Comparison of ENCODE assay signal across 10 cellular contexts in the genomic region with DNA sequence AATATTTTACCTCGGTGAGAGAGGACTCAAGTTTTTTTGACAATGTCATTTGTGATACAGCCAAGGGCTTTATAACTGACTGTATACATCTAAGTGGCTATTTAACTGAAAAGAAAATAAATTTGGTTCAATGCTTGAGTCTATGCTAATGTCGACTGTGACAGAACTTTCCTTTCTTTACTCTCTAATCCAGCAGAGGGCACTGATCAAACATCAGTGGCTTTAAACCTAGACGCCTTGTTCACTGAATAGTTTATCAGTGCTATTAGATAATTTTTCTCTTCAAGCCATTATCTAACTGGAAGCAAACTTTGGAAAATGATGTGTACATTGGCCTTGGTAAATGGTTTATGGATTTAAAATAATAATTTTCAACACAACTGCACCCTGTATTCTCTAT.
DNase-seq lines count a peak whose midpoint lies in the region; ATAC-seq, FAIRE-seq and TF ChIP-seq lines count a peak whose summit lies in the region.
"Had no signal": no experiment of that assay in that cellular context is flagged by ENCODE, and none has a peak within 500 bp of the region (broad histone marks: within the 10 kb centered on the region; RNA-seq: fewer than 3 reads in every experiment).

No MANE protein-coding gene starts in this region.

- CTCF ChIA-PET in OCI-LY7 (lab: Charles Lee; ENCODE audit: unreplicated experiment), result no interaction called here

- H3K79me1 ChIP-seq in mesendoderm (ENCODE audit: low read length), result no peaks in the 10 kb centered on the region

- no peak for TF ChIP-seq POLR2A in GM12892 (IDR thresholded peaks at IDR 0.05; ENCODE audit: low read depth, low read length)

- H3K27ac ChIP-seq in OCI-LY7 (ENCODE audit: low read depth, low read length, poor library complexity, severe bottlenecking) (no peak overlapping the region), mesendoderm (ENCODE audit: low read depth, low read length) (no peak overlapping the region)

- no peak overlapping the region for H3K23ac ChIP-seq in mesendoderm (ENCODE audit: low read length)

- H3K9me2 ChIP-seq in OCI-LY7 (ENCODE audit: insufficient read depth, low read length), result no peaks in the 10 kb centered on the region

- H3K4me1 ChIP-seq in OCI-LY7 (ENCODE audit: insufficient read depth, low read length, poor library complexity, severe bottlenecking), result no peaks in the 10 kb centered on the region
- no peaks in the 10 kb centered on the region for H3K4me1 ChIP-seq in mesendoderm (ENCODE audit: control insufficient read depth, low read depth, low read length)

- peak; percentile 77 for TF ChIP-seq CTCF in OCI-LY7 (conservative IDR thresholded peaks at IDR 0.05; ENCODE audit: low read length)

- H3K27me3 ChIP-seq in mesendoderm (ENCODE audit: insufficient read depth, low read length, poor library complexity), result no peaks in the 10 kb centered on the region

- H3K18ac ChIP-seq in mesendoderm (ENCODE audit: low read length), result no peak overlapping the region

- no peak overlapping the region for H2BK15ac ChIP-seq in mesendoderm (replicated peaks; ENCODE audit: low read depth)

- no peak overlapping the region for H2BK120ac ChIP-seq in mesendoderm (ENCODE audit: low read depth, low read length)

- no peak overlapping the region for H3K4me3 ChIP-seq in OCI-LY7 (ENCODE audit: low read depth, low read length, poor library complexity, severe bottlenecking)
- no peak overlapping the region for H3K4me3 ChIP-seq in mesendoderm (ENCODE audit: low read length)

- intact Hi-C loops in OCI-LY7 (cut with micrococcal nuclease; ENCODE audit: unreplicated experiment), result no loop called here
- intact Hi-C loops in Right ventricle myocardium inferior (cut with DNase I), result no loop called here

- no CpG with 5 or more reads among the region's 3 CpGs for WGBS in mesendoderm (ENCODE audit: extremely low coverage, insufficient coverage, low lambda C conversion rate)

- no peak overlapping the region for H3K4ac ChIP-seq in mesendoderm (ENCODE audit: low read depth, low read length)

- H3K56ac ChIP-seq in mesendoderm (ENCODE audit: low read length), result no peak overlapping the region

- H3K4me2 ChIP-seq in OCI-LY7 (ENCODE audit: low read length) (no peak overlapping the region), mesendoderm (ENCODE audit: low read length) (no peak overlapping the region)

- no peak overlapping the region for H2BK5ac ChIP-seq in mesendoderm (ENCODE audit: low read length)

- ATAC-seq in GM21526 (IDR thresholded peaks at IDR 0.05; ENCODE audit: low FRiP score, unreplicated experiment), result peak; percentile 50
- ATAC-seq in GM19023 (IDR thresholded peaks at IDR 0.05; ENCODE audit: unreplicated experiment), result no peak
- ATAC-seq in Right ventricle myocardium inferior, result no peak

- H3K9me3 ChIP-seq in OCI-LY7 (ENCODE audit: low read length), result no peaks in the 10 kb centered on the region

- H4K8ac ChIP-seq in mesendoderm (ENCODE audit: low read depth, low read length), result no peak overlapping the region

- H3K79me2 ChIP-seq in OCI-LY7 (ENCODE audit: insufficient read depth, low read depth, low read length) (no peaks in the 10 kb centered on the region), mesendoderm (ENCODE audit: control insufficient read depth, insufficient read depth, low read length) (no peaks in the 10 kb centered on the region)

- H3K36me3 ChIP-seq in OCI-LY7 (ENCODE audit: insufficient read depth, low read length) (no peaks in the 10 kb centered on the region), mesendoderm (ENCODE audit: control insufficient read depth, insufficient read depth, low read length) (no peaks in the 10 kb centered on the region)

- no peak overlapping the region for H2AK5ac ChIP-seq in mesendoderm (ENCODE audit: low read length)

- no peak for DNase-seq in GM12892 (ENCODE audit: insufficient read length)
- DNase-seq in OCI-LY7 (ENCODE audit: low spot score), result peak; percentile 42
- peak; percentile 33 for DNase-seq in mesendoderm
- no peak for DNase-seq in Right ventricle myocardium inferior (ENCODE audit: missing footprints)
- no peak for DNase-seq in activated CD8-positive, alpha-beta memory T cell treated with anti-CD3 and anti-CD28 coated beads, Interleukin-2, amount 50 U/mL, for 4 hours
- no peak for DNase-seq in T-helper 2 cell
- DNase-seq: activated naive CD8-positive, alpha-beta T cell treated with anti-CD3 and anti-CD28 coated beads, Interleukin-2, amount 10 ng/mL, durations not matched to agents 7 days and 5 days; posterior cingulate gyrus had no signal

- FAIRE-seq in GM12892 (lab: Jason Lieb, UNC), result peak; percentile 9

- BruUV-seq in OCI-LY7 (replicated peaks; lab: Mats Ljungman, UMichigan), result no TSS peak

- POLR2A ChIA-PET in OCI-LY7 (lab: Charles Lee), result no interaction called here

- H4K5ac ChIP-seq in mesendoderm (ENCODE audit: low read length), result no peak overlapping the region

- H4K20me1 ChIP-seq in OCI-LY7 (ENCODE audit: insufficient read depth, low read length), result no peaks in the 10 kb centered on the region

- H2AFZ ChIP-seq in OCI-LY7 (ENCODE audit: low read length), result no peak overlapping the region; the same call in 1 of the 2 replicates

- no peak overlapping the region for H3K9ac ChIP-seq in mesendoderm (ENCODE audit: low read length)

Comparison
In these comparisons a context has a peak if more than half of its experiments do, and no peak if none do; other contexts are left out.
1. DNase-seq: peak in OCI-LY7 (single experiment) and mesendoderm (single experiment); none in GM12892 (single experiment), Right ventricle myocardium inferior (single experiment), activated CD8-positive, alpha-beta memory T cell treated with anti-CD3 and anti-CD28 coated beads, Interleukin-2, amount 50 U/mL, for 4 hours (single experiment) and T-helper 2 cell (0 of 5).